In the genomic region with DNA sequence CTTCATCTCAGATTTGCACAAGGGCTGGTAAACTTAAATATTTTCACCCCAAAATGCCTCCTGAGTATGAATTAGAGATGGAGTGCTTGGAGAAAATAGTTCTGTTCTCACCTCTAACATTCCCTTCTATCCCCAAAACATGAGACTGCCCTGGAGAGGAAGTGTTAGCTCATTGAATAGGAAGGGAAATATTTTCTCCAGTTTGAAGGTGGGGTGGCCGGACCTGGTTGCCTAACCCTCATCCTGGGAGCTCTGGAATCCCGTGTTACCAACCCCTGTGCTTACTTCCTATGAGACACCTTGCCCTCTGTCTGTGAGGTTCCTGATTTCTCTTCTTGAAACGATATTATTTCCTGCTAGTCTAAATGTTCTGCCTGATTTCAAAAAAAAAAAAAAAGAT, we compare ENCODE assay signal across 9 cellular contexts. TPM values are rescaled to one million over a fixed set of nuclear protein-coding genes. Genes with fewer than 3 reads are reported as not detected.
A peak's percentile ranks its signal among the peaks of the same experiment; 100 is the strongest.
DNase-seq lines count a peak whose midpoint lies in the region; ATAC-seq and TF ChIP-seq lines count a peak whose summit lies in the region.
"Had no signal": no experiment of that assay in that cellular context is flagged by ENCODE, and none has a peak within 500 bp of the region (broad histone marks: within the 10 kb centered on the region; RNA-seq: fewer than 3 reads in every experiment).

No MANE protein-coding gene starts in this region.

- peak overlapping the region; percentile 66 for H3K4me3 ChIP-seq in PC-3 (ENCODE audit: low read length)
- H3K4me3 ChIP-seq in epithelial cell of proximal tubule (ENCODE audit: low read depth, low read length) = peak overlapping the region; percentile 57

- peak overlapping the region; percentile 79 for H3K27ac ChIP-seq in PC-3 (ENCODE audit: low read length)

- H3K4me1 ChIP-seq in PC-3 (ENCODE audit: insufficient read depth, low read length) = peaks cover 30% of the 10 kb centered on the region

- POLR2A ChIA-PET in PC-3 (lab: Charles Lee; ENCODE audit: unreplicated experiment) = interaction anchor here (0.6 to 1.2 kb wide), 4 partner anchors 20 to 241 kb away, joined by 3 to 13 read pairs (median 9); partner anchors contain the start of gene IFIT3

- intact Hi-C loops in PC-3 (cut with micrococcal nuclease) = loop anchor here (1.0 to 5.0 kb wide), 2 partner anchors 40 to 85 kb away; no protein-coding TSS in a partner anchor

- no peaks in the 10 kb centered on the region for H3K9me3 ChIP-seq in PC-3 (ENCODE audit: low read length)

- no peaks in the 10 kb centered on the region for H3K27me3 ChIP-seq in PC-3 (ENCODE audit: low read length)

- ATAC-seq in PC-3 (peak; percentile 52), HG02763 (IDR thresholded peaks at IDR 0.05; ENCODE audit: unreplicated experiment) (no peak)

- DNase-seq in Daoy (ENCODE audit: low read depth) (peak; percentile 7), PC-3 (peak; percentile 42), epithelial cell of proximal tubule (ENCODE audit: low read depth) (no peak), pons (ENCODE audit: low spot score) (peak; percentile 59), progenitor cell of endocrine pancreas (ENCODE audit: low spot score, unreplicated experiment) (no peak), hepatic stellate cell (ENCODE audit: low spot score) (no peak)
- DNase-seq in activated CD4-positive, alpha-beta T cell treated with anti-CD3 and anti-CD28 coated beads for 4 hours = no peak
- DNase-seq: H7 had no signal

- peak overlapping the region; percentile 86 for H3K4me2 ChIP-seq in PC-3 (ENCODE audit: low read length)

- peaks cover 4% of the 10 kb centered on the region for H3K9me3 Mint-ChIP-seq in progenitor cell of endocrine pancreas (ENCODE audit: low read depth)

- TF ChIP-seq CTCF in PC-3 (conservative IDR thresholded peaks at IDR 0.05; ENCODE audit: low read depth, low read length) (no peak), epithelial cell of proximal tubule (conservative IDR thresholded peaks at IDR 0.05; ENCODE audit: low read depth, low read length) (no peak), progenitor cell of endocrine pancreas (IDR thresholded peaks at IDR 0.05; ENCODE audit: unreplicated experiment) (no peak)

- H3K9me2 ChIP-seq in PC-3 (replicated peaks; ENCODE audit: low read length) = no peaks in the 10 kb centered on the region

- no peak overlapping the region for H3K27ac Mint-ChIP-seq in progenitor cell of endocrine pancreas

- H3K4me3 Mint-ChIP-seq in progenitor cell of endocrine pancreas (ENCODE audit: low read depth) = no peak overlapping the region

- H3K36me3 ChIP-seq in PC-3 (ENCODE audit: low read depth, low read length) = 0 out of 2 replicates have a peak, but pooled peaks cover 7% of the 10 kb centered on the region

- BruUV-seq in PC-3 (replicated peaks; lab: Mats Ljungman, UMichigan) = no TSS peak

- H3K27me3 Mint-ChIP-seq in progenitor cell of endocrine pancreas = peaks cover 12% of the 10 kb centered on the region

- peak overlapping the region; percentile 47 for H3K9ac ChIP-seq in PC-3 (ENCODE audit: low read length)

- peaks cover 18% of the 10 kb centered on the region for H3K79me2 ChIP-seq in PC-3 (ENCODE audit: low read length)

- H3F3A ChIP-seq in PC-3 (ENCODE audit: low read length, unreplicated experiment) = no peaks in the 10 kb centered on the region

- H3K4me1 Mint-ChIP-seq in progenitor cell of endocrine pancreas (ENCODE audit: low read depth) = peaks cover 2% of the 10 kb centered on the region

- H4K20me1 ChIP-seq in PC-3 (ENCODE audit: low read length) = no peaks in the 10 kb centered on the region

- H3K36me3 Mint-ChIP-seq in progenitor cell of endocrine pancreas (ENCODE audit: insufficient read depth) = no peaks in the 10 kb centered on the region

- CTCF ChIA-PET in PC-3 (lab: Charles Lee) = no interaction called here

- H2AFZ ChIP-seq in PC-3 (ENCODE audit: low read length) = peak overlapping the region; percentile 80

RNA-seq across cellular contexts. Expression of gene IFIT2, which starts 0.8 kb away (rescaled TPM):
- 7.1 and 8.5 TPM in 2 replicates for total RNA-seq in Daoy (2014; rRNA removed; shearing (Covaris generic))
- total RNA-seq in PC-3 (2014; rRNA removed) (6.9 and 8.6 TPM in 2 replicates), epithelial cell of proximal tubule (1.7 and 2.2 TPM in 2 replicates), progenitor cell of endocrine pancreas (not detected in 2 replicates)

RNA-seq across cellular contexts. Expression of gene IFIT3, which starts 25.2 kb away (rescaled TPM):
- 28.3 and 31.5 TPM in 2 replicates for total RNA-seq in Daoy (2014; rRNA removed; shearing (Covaris generic))
- 5.0 and 7.1 TPM in 2 replicates for total RNA-seq in PC-3 (2014; rRNA removed)
- total RNA-seq in epithelial cell of proximal tubule = 5.3 and 10.5 TPM in 2 replicates
- total RNA-seq in progenitor cell of endocrine pancreas = 0.16 TPM in 1 of 2 replicates, not detected in the other

RNA-seq across cellular contexts. Expression of gene LIPA, which starts 51.1 kb away (rescaled TPM):
- total RNA-seq in Daoy (2014; rRNA removed; shearing (Covaris generic)) = 15.6 and 16.2 TPM in 2 replicates
- total RNA-seq in PC-3 (2014; rRNA removed) = 54.4 and 55.7 TPM in 2 replicates
- 16.5 and 40.8 TPM in 2 replicates for total RNA-seq in epithelial cell of proximal tubule
- 17.0 and 19.5 TPM in 2 replicates for total RNA-seq in progenitor cell of endocrine pancreas

Comparison
In these comparisons a context has a peak if more than half of its experiments do, and no peak if none do; other contexts are left out.
1. DNase-seq: peak in Daoy (single experiment), PC-3 (single experiment) and pons (single experiment); none in epithelial cell of proximal tubule (single experiment), progenitor cell of endocrine pancreas (single experiment), hepatic stellate cell (single experiment) and activated CD4-positive, alpha-beta T cell treated with anti-CD3 and anti-CD28 coated beads for 4 hours (0 of 2).